ENCODE assay signal across 24 cellular contexts in the genomic region with DNA sequence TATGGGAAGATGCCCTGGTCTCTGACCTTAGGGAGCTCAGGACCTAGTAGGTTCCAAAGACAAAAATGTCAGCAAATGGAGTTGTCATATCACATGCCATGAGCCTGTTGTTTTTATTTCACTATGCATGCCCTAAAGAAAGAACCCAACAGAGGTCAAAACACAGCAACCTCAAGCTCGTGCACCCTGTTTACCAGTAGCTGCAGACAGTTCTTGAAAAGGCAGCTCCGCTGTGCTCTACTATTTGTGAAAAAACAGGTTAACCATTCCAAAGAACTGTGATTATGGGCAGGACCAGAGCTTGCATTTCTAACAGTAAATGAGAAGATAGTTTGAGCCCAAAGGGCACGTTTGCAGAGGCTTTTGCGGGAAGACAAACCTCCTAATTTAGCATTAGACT. TPM values are rescaled to one million over a fixed set of nuclear protein-coding genes. Genes with fewer than 3 reads are reported as not detected.
DNase-seq lines count a peak whose midpoint lies in the region; ATAC-seq and TF ChIP-seq lines count a peak whose summit lies in the region.
"Had no signal": no experiment of that assay in that cellular context is flagged by ENCODE, and none has a peak within 500 bp of the region (broad histone marks: within the 10 kb centered on the region; RNA-seq: fewer than 3 reads in every experiment).

No MANE protein-coding gene starts in this region.

- H3K36me3 Mint-ChIP-seq in activated CD4-positive, alpha-beta T cell treated with anti-CD3 and anti-CD28 coated beads, Interleukin-2, amount 10 ng/mL, durations not matched to agents 7 days and 5 days (ENCODE audit: low read depth) = peaks cover 87% of the 10 kb centered on the region
- H3K36me3 Mint-ChIP-seq in CD8-positive, alpha-beta memory T cell = peaks cover 30 to 78% (median 30%) of the 10 kb centered on the region in 3 donors
- peaks cover 92% of the 10 kb centered on the region for H3K36me3 Mint-ChIP-seq in activated T-helper 2 cell treated with anti-CD3 and anti-CD28 coated beads, Interferon-gamma antibody, Interleukin-2, Interleukin-4, amounts not matched to agents 10 μg/mL and 5 μg/mL and 100 μg/mL, durations not matched to agents 14 hours and 24 hours and 36 hours (ENCODE audit: low read depth)
- H3K36me3 Mint-ChIP-seq in naive thymus-derived CD4-positive, alpha-beta T cell = peaks cover 25 to 69% (median 53%) of the 10 kb centered on the region in 5 donors

- ATAC-seq in naive thymus-derived CD4-positive, alpha-beta T cell = peak; percentile 70
- no peak for ATAC-seq in upper lobe of right lung
- ATAC-seq: Right ventricle myocardium inferior had no signal

- H3K36me3 ChIP-seq in CD8-positive, alpha-beta memory T cell (ENCODE audit: insufficient read depth, low read length) = peaks cover 26% of the 10 kb centered on the region
- H3K36me3 ChIP-seq in naive thymus-derived CD4-positive, alpha-beta T cell (ENCODE audit: control insufficient read depth in 2 of 3, insufficient read depth in 3 of 3, low read length in 3 of 3) = peaks cover 4 to 36% (median 4%) of the 10 kb centered on the region in 3 experiments
- H3K36me3 ChIP-seq in testis (ENCODE audit: low read depth, missing control alignments) = no peaks in the 10 kb centered on the region
- no peaks in the 10 kb centered on the region for H3K36me3 ChIP-seq in upper lobe of right lung

- WGBS in testis, 2 donors = 85 to 93% methylated on average over 4 of the region's 4 CpGs

- H3K4me1 Mint-ChIP-seq in activated CD4-positive, alpha-beta T cell treated with anti-CD3 and anti-CD28 coated beads, Interleukin-2, amount 10 ng/mL, durations not matched to agents 7 days and 5 days = peaks cover 86% of the 10 kb centered on the region
- peaks cover 78 to 98% (median 96%) of the 10 kb centered on the region in 3 donors for H3K4me1 Mint-ChIP-seq in CD8-positive, alpha-beta memory T cell
- peaks cover 77% of the 10 kb centered on the region for H3K4me1 Mint-ChIP-seq in activated T-helper 2 cell treated with anti-CD3 and anti-CD28 coated beads, Interferon-gamma antibody, Interleukin-2, Interleukin-4, amounts not matched to agents 10 μg/mL and 5 μg/mL and 100 μg/mL, durations not matched to agents 14 hours and 24 hours and 36 hours (ENCODE audit: low read depth)
- peaks cover 50 to 97% (median 92%) of the 10 kb centered on the region in 7 donors for H3K4me1 Mint-ChIP-seq in naive thymus-derived CD4-positive, alpha-beta T cell

- H3K27ac Mint-ChIP-seq in activated CD4-positive, alpha-beta T cell treated with anti-CD3 and anti-CD28 coated beads, Interleukin-2, amount 10 ng/mL, durations not matched to agents 7 days and 5 days = peak overlapping the region; percentile 75
- peak overlapping the region; percentile 79 to 96 (median 88) for H3K27ac Mint-ChIP-seq in CD8-positive, alpha-beta memory T cell
- H3K27ac Mint-ChIP-seq in activated T-helper 2 cell treated with anti-CD3 and anti-CD28 coated beads, Interferon-gamma antibody, Interleukin-2, Interleukin-4, amounts not matched to agents 10 μg/mL and 5 μg/mL and 100 μg/mL, durations not matched to agents 14 hours and 24 hours and 36 hours = peak overlapping the region; percentile 70
- peak overlapping the region; percentile 79 to 98 (median 95) for H3K27ac Mint-ChIP-seq in naive thymus-derived CD4-positive, alpha-beta T cell

- no peaks in the 10 kb centered on the region for H3K27me3 ChIP-seq in CD8-positive, alpha-beta memory T cell (ENCODE audit: insufficient read depth, low read length, poor library complexity, severe bottlenecking)
- H3K27me3 ChIP-seq in naive thymus-derived CD4-positive, alpha-beta T cell (ENCODE audit: control insufficient read depth in 2 of 2, insufficient read depth in 2 of 2, low read length in 2 of 2) = no peaks in the 10 kb centered on the region
- H3K27me3 ChIP-seq in testis (no peaks in the 10 kb centered on the region), upper lobe of right lung (no peaks in the 10 kb centered on the region)

- no peaks in the 10 kb centered on the region for H3K27me3 Mint-ChIP-seq in activated CD4-positive, alpha-beta T cell treated with anti-CD3 and anti-CD28 coated beads, Interleukin-2, amount 10 ng/mL, durations not matched to agents 7 days and 5 days
- peaks cover 0 to 3% of the 10 kb centered on the region in 2 donors for H3K27me3 Mint-ChIP-seq in CD8-positive, alpha-beta memory T cell
- no peaks in the 10 kb centered on the region for H3K27me3 Mint-ChIP-seq in activated T-helper 2 cell treated with anti-CD3 and anti-CD28 coated beads, Interferon-gamma antibody, Interleukin-2, Interleukin-4, amounts not matched to agents 10 μg/mL and 5 μg/mL and 100 μg/mL, durations not matched to agents 14 hours and 24 hours and 36 hours (ENCODE audit: low read depth)
- H3K27me3 Mint-ChIP-seq in naive thymus-derived CD4-positive, alpha-beta T cell = no peaks in the 10 kb centered on the region

- H3K4me1 ChIP-seq in CD8-positive, alpha-beta memory T cell (ENCODE audit: insufficient read depth, low read length) = peaks cover 95% of the 10 kb centered on the region
- peaks cover 83 to 89% of the 10 kb centered on the region in 2 donors for H3K4me1 ChIP-seq in naive thymus-derived CD4-positive, alpha-beta T cell (ENCODE audit: control insufficient read depth in 2 of 2, insufficient read depth in 2 of 2, low read length in 2 of 2)
- H3K4me1 ChIP-seq in testis = peaks cover under 1% of the 10 kb centered on the region
- H3K4me1 ChIP-seq in upper lobe of right lung = no peaks in the 10 kb centered on the region

- H3K9me3 Mint-ChIP-seq in activated CD4-positive, alpha-beta T cell treated with anti-CD3 and anti-CD28 coated beads, Interleukin-2, amount 10 ng/mL, durations not matched to agents 7 days and 5 days = peaks cover 7% of the 10 kb centered on the region
- H3K9me3 Mint-ChIP-seq in CD8-positive, alpha-beta memory T cell = peaks cover 0 to 3% (median 0%) of the 10 kb centered on the region in 5 donors
- H3K9me3 Mint-ChIP-seq in activated T-helper 2 cell treated with anti-CD3 and anti-CD28 coated beads, Interferon-gamma antibody, Interleukin-2, Interleukin-4, amounts not matched to agents 10 μg/mL and 5 μg/mL and 100 μg/mL, durations not matched to agents 14 hours and 24 hours and 36 hours = no peaks in the 10 kb centered on the region
- peaks cover 0 to 10% (median 0%) of the 10 kb centered on the region in 11 donors for H3K9me3 Mint-ChIP-seq in naive thymus-derived CD4-positive, alpha-beta T cell

- TF ChIP-seq CTCF in testis (IDR thresholded peaks at IDR 0.05) = no peak
- TF ChIP-seq CTCF in upper lobe of right lung (IDR thresholded peaks at IDR 0.05) = no peak

- TF ChIP-seq POLR2A in testis (IDR thresholded peaks at IDR 0.05) = no peak

- DNase-seq in activated CD4-positive, alpha-beta T cell treated with anti-CD3 and anti-CD28 coated beads, Interleukin-2, amount 10 ng/mL, durations not matched to agents 7 days and 5 days = peak; percentile 44
- no peak for DNase-seq in activated CD4-positive, alpha-beta T cell treated with anti-CD3 and anti-CD28 coated beads, Interleukin-2, amount 50 U/mL, for 48 hours
- peak in 2 of 5 donors; percentile 56 to 60 for DNase-seq in CD8-positive, alpha-beta memory T cell
- DNase-seq in activated T-helper 2 cell treated with anti-CD3 and anti-CD28 coated beads, Interferon-gamma antibody, Interleukin-2, Interleukin-4, amounts not matched to agents 10 μg/mL and 5 μg/mL and 100 μg/mL, durations not matched to agents 14 hours and 24 hours and 36 hours (ENCODE audit: low spot score) = no peak
- DNase-seq in naive thymus-derived CD4-positive, alpha-beta T cell = peak in 4 of 9 donors; percentile 44 to 62 (median 56)
- DNase-seq in DMS 273 (lab: John Stamatoyannopoulos, UW; ENCODE audit: unreplicated experiment) (no peak), testis (no peak), upper lobe of right lung (no peak)
- DNase-seq: activated CD4-positive, alpha-beta T cell treated with anti-CD3 and anti-CD28 coated beads for 1 hour; EL; GM23248; NCI-H1105; NCI-H2081; NCI-H345; nucleus accumbens; OCI-M1; stimulated activated CD4-positive, alpha-beta T cell treated with anti-CD3 and anti-CD28 coated beads, Interleukin-4, amount 100 ng/mL, for 24 hours had no signal

- H3K4me3 Mint-ChIP-seq in activated CD4-positive, alpha-beta T cell treated with anti-CD3 and anti-CD28 coated beads, Interleukin-2, amount 10 ng/mL, durations not matched to agents 7 days and 5 days = peak overlapping the region; percentile 34
- peak overlapping the region; percentile 34 to 74 (median 71) for H3K4me3 Mint-ChIP-seq in CD8-positive, alpha-beta memory T cell
- H3K4me3 Mint-ChIP-seq in activated T-helper 2 cell treated with anti-CD3 and anti-CD28 coated beads, Interferon-gamma antibody, Interleukin-2, Interleukin-4, amounts not matched to agents 10 μg/mL and 5 μg/mL and 100 μg/mL, durations not matched to agents 14 hours and 24 hours and 36 hours (ENCODE audit: low read depth) = peak overlapping the region; percentile 65
- H3K4me3 Mint-ChIP-seq in naive thymus-derived CD4-positive, alpha-beta T cell = peak overlapping the region; percentile 65 to 93 (median 76)

- intact Hi-C loops in activated T-helper 2 cell treated with anti-CD3 and anti-CD28 coated beads, Interferon-gamma antibody, Interleukin-2, Interleukin-4, amounts not matched to agents 10 μg/mL and 5 μg/mL and 100 μg/mL, durations not matched to agents 14 hours and 24 hours and 36 hours (cut with micrococcal nuclease) = loop anchor here (1.0 kb wide), 1 partner anchor 14 kb away; no protein-coding TSS in a partner anchor
- intact Hi-C loops in naive thymus-derived CD4-positive, alpha-beta T cell (cut with micrococcal nuclease) = loop anchor here (1.0 to 5.0 kb wide), 4 partner anchors 10 to 56 kb away; no protein-coding TSS in a partner anchor
- intact Hi-C loops in testis (cut with DNase I; ENCODE audit: low total_unique reads) (no loop called here), upper lobe of right lung (cut with DNase I) (no loop called here)

- H3K27ac ChIP-seq in CD8-positive, alpha-beta memory T cell (ENCODE audit: low read depth, low read length) = no peak overlapping the region
- H3K27ac ChIP-seq in naive thymus-derived CD4-positive, alpha-beta T cell (ENCODE audit: low read depth, low read length) = peak overlapping the region; percentile 64
- H3K27ac ChIP-seq in testis (no peak overlapping the region), upper lobe of right lung (no peak overlapping the region)
- H3K27ac ChIP-seq: GM23248 had no signal

- POLR2A ChIA-PET in activated CD4-positive, alpha-beta T cell treated with anti-CD3 and anti-CD28 coated beads, Interleukin-2, amount 10 ng/mL, durations not matched to agents 7 days and 5 days (lab: Charles Lee) = no interaction called here
- POLR2A ChIA-PET in CD8-positive, alpha-beta memory T cell (lab: Charles Lee) = interaction anchor here (0.9 to 4.4 kb wide), 10 partner anchors 9 to 69 kb away, joined by 3 to 27 read pairs (median 6); a partner anchor contains a TSS
- POLR2A ChIA-PET in naive thymus-derived CD4-positive, alpha-beta T cell (lab: Charles Lee) = interaction anchor here (0.5 to 8.1 kb wide), 19 partner anchors 9 to 103 kb away, joined by 3 to 135 read pairs (median 8); a partner anchor contains a TSS

- peak overlapping the region; percentile 35 for H3K4me3 ChIP-seq in CD8-positive, alpha-beta memory T cell (ENCODE audit: low read length)
- peak overlapping the region; percentile 27 for H3K4me3 ChIP-seq in naive thymus-derived CD4-positive, alpha-beta T cell (ENCODE audit: low read length)
- H3K4me3 ChIP-seq in testis = no peak overlapping the region
- no peak overlapping the region for H3K4me3 ChIP-seq in upper lobe of right lung
- H3K4me3 ChIP-seq: GM23248, lung, skin epidermis had no signal

- CTCF ChIA-PET in activated CD4-positive, alpha-beta T cell treated with anti-CD3 and anti-CD28 coated beads, Interleukin-2, amount 10 ng/mL, durations not matched to agents 7 days and 5 days (lab: Charles Lee) = interaction anchor here (0.8 to 3.0 kb wide), 4 partner anchors 10 to 13 kb away, joined by 3 to 16 read pairs (median 4); no protein-coding TSS in a partner anchor
- CTCF ChIA-PET in CD8-positive, alpha-beta memory T cell (lab: Charles Lee) = interaction anchor here (0.9 to 2.5 kb wide), 14 partner anchors 12 to 100 kb away, joined by 3 to 11 read pairs (median 3); no protein-coding TSS in a partner anchor
- CTCF ChIA-PET in naive thymus-derived CD4-positive, alpha-beta T cell (lab: Charles Lee) = interaction anchor here (0.7 to 2.2 kb wide), 14 partner anchors 11 to 116 kb away, joined by 3 to 6 read pairs (median 3); no protein-coding TSS in a partner anchor

- H3K9me3 ChIP-seq in CD8-positive, alpha-beta memory T cell (ENCODE audit: low read length) = no peaks in the 10 kb centered on the region
- no peaks in the 10 kb centered on the region for H3K9me3 ChIP-seq in naive thymus-derived CD4-positive, alpha-beta T cell (ENCODE audit: control insufficient read depth in 2 of 3, low read length in 3 of 3)
- no peaks in the 10 kb centered on the region for H3K9me3 ChIP-seq in testis
- H3K9me3 ChIP-seq in upper lobe of right lung = no peaks in the 10 kb centered on the region

RNA-seq across cellular contexts. Expression of a gene that starts 22.8 kb away (rescaled TPM):
- 100 to 1,000 TPM; 258 to 306 TPM for total RNA-seq in activated CD4-positive, alpha-beta T cell treated with anti-CD3 and anti-CD28 coated beads, Interleukin-2, amount 10 ng/mL, durations not matched to agents 7 days and 5 days
- 100 to 1,000 TPM; 150 to 162 TPM for total RNA-seq in CD8-positive, alpha-beta memory T cell
- polyA plus RNA-seq in CD8-positive, alpha-beta memory T cell = 129 TPM
- 313 and 319 TPM in 2 replicates for total RNA-seq in activated T-helper 2 cell treated with anti-CD3 and anti-CD28 coated beads, Interferon-gamma antibody, Interleukin-2, Interleukin-4, amounts not matched to agents 10 μg/mL and 5 μg/mL and 100 μg/mL, durations not matched to agents 14 hours and 24 hours and 36 hours
- total RNA-seq in naive thymus-derived CD4-positive, alpha-beta T cell = 100 to 1,000 TPM; 278 to 481 (median 324) TPM
- 100 to 1,000 TPM; 183 to 245 TPM for polyA plus RNA-seq in naive thymus-derived CD4-positive, alpha-beta T cell
- total RNA-seq in testis = 1 to 10 TPM in 1 of 2 donors, under 1 TPM in 1; 0.93 to 1.3 TPM
- 3.8 TPM for polyA plus RNA-seq in testis (ENCODE audit: insufficient read depth, low read depth, low replicate concordance)
- total RNA-seq in upper lobe of right lung = 8.1 TPM
- total RNA-seq: kidney epithelial cell, pulmonary artery endothelial cell had no signal
- polyA plus RNA-seq: fibroblast of lung, GM23248 had no signal

RNA-seq across cellular contexts. Expression of a gene that starts 37.4 kb away (rescaled TPM):
- not detected for total RNA-seq in activated CD4-positive, alpha-beta T cell treated with anti-CD3 and anti-CD28 coated beads, Interleukin-2, amount 10 ng/mL, durations not matched to agents 7 days and 5 days
- total RNA-seq in CD8-positive, alpha-beta memory T cell = under 1 TPM; 0.29 to 0.50 TPM
- polyA plus RNA-seq in CD8-positive, alpha-beta memory T cell = not detected
- total RNA-seq in activated T-helper 2 cell treated with anti-CD3 and anti-CD28 coated beads, Interferon-gamma antibody, Interleukin-2, Interleukin-4, amounts not matched to agents 10 μg/mL and 5 μg/mL and 100 μg/mL, durations not matched to agents 14 hours and 24 hours and 36 hours = 0.23 and 0.30 TPM in 2 replicates
- not detected for total RNA-seq in naive thymus-derived CD4-positive, alpha-beta T cell
- under 1 TPM in 1 of 2 donors, not detected in 1; 0.07 TPM for polyA plus RNA-seq in naive thymus-derived CD4-positive, alpha-beta T cell
- total RNA-seq in testis = 10 to 100 TPM; 11.5 to 27.8 TPM
- polyA plus RNA-seq in testis (ENCODE audit: insufficient read depth, low read depth, low replicate concordance) = 45.6 TPM
- total RNA-seq in upper lobe of right lung = not detected
- total RNA-seq: fibroblast of lung, GM23248, kidney epithelial cell, lung, pulmonary artery endothelial cell, Right ventricle myocardium inferior, ureter had no signal
- polyA plus RNA-seq: fibroblast of lung, GM23248, lung had no signal

Comparison
In these comparisons a context has a peak if more than half of its experiments do, and no peak if none do; other contexts are left out.
1. H3K4me3 ChIP-seq: peak in CD8-positive, alpha-beta memory T cell (single experiment) and naive thymus-derived CD4-positive, alpha-beta T cell (single experiment); none in testis (0 of 2) and upper lobe of right lung (single experiment).
2. RNA of a gene that starts 22.8 kb away (total RNA-seq): 278 to 481 TPM in naive thymus-derived CD4-positive, alpha-beta T cell, 313 to 319 TPM in activated T-helper 2 cell treated with anti-CD3 and anti-CD28 coated beads, Interferon-gamma antibody, Interleukin-2, Interleukin-4, amounts not matched to agents 10 μg/mL and 5 μg/mL and 100 μg/mL, durations not matched to agents 14 hours and 24 hours and 36 hours, 258 to 306 TPM in activated CD4-positive, alpha-beta T cell treated with anti-CD3 and anti-CD28 coated beads, Interleukin-2, amount 10 ng/mL, durations not matched to agents 7 days and 5 days and 150 to 162 TPM in CD8-positive, alpha-beta memory T cell; 8.1 TPM in upper lobe of right lung (single experiment) and 0.93 to 1.3 TPM in testis; every median in the first group is over 10 times any median in the second.
3. intact Hi-C loops: an anchor here in activated T-helper 2 cell treated with anti-CD3 and anti-CD28 coated beads, Interferon-gamma antibody, Interleukin-2, Interleukin-4, amounts not matched to agents 10 μg/mL and 5 μg/mL and 100 μg/mL, durations not matched to agents 14 hours and 24 hours and 36 hours (1.0 kb wide) and naive thymus-derived CD4-positive, alpha-beta T cell (1.0 to 5.0 kb wide); none called in testis and upper lobe of right lung.
4. Peak in every context shown above with its lines, with median percentiles within 50 percentile points of each other: H3K27ac Mint-ChIP-seq and H3K4me3 Mint-ChIP-seq.